In genomic region chr17:1003972-1004768, GRCh38 we compare ENCODE assay signal across 10 cellular contexts. TPM values are rescaled to one million over a fixed set of nuclear protein-coding genes. Genes with fewer than 3 reads are reported as not detected.
DNase-seq lines count a peak whose midpoint lies in the region; ATAC-seq and TF ChIP-seq lines count a peak whose summit lies in the region.
"Had no signal": no experiment of that assay in that cellular context is flagged by ENCODE, and none has a peak within 500 bp of the region (broad histone marks: within the 10 kb centered on the region; RNA-seq: fewer than 3 reads in every experiment).

No MANE protein-coding gene starts in this region.

- H3K4me1 ChIP-seq in right lobe of liver (peaks cover 0 to 30% (median 12%) of the 10 kb centered on the region in 4 donors), transverse colon (peaks cover 26 to 62% (median 44%) of the 10 kb centered on the region in 4 donors)

- no peaks in the 10 kb centered on the region for H3K27me3 ChIP-seq in right lobe of liver
- H3K27me3 ChIP-seq in transverse colon: no peaks in the 10 kb centered on the region

- H3K27ac ChIP-seq in caudate nucleus (ENCODE audit: low read depth, low read length): peak overlapping the region; percentile 13
- no peak overlapping the region for H3K27ac ChIP-seq in right lobe of liver
- H3K27ac ChIP-seq in transverse colon: peak overlapping the region; percentile 48 to 86 (median 74)

- TF ChIP-seq POLR2A in right lobe of liver (IDR thresholded peaks at IDR 0.05) (no peak), transverse colon (IDR thresholded peaks at IDR 0.05) (no peak)

- ATAC-seq in right lobe of liver (peak; percentile 18 to 58 (median 30)), HG03439 (IDR thresholded peaks at IDR 0.05; ENCODE audit: unreplicated experiment) (no peak)

- H3K4me3 ChIP-seq in right lobe of liver (no peak overlapping the region), transverse colon (no peak overlapping the region)

- in situ Hi-C loops in transverse colon (cut with MboI; ENCODE audit: low pct_ligation_motif_present in 1 of 4, low pct_unique_long_range_greater_than_20kb in 1 of 4, low sequenced_read_pairs in 3 of 4): no loop called here

- no peak for TF ChIP-seq EP300 in transverse colon (IDR thresholded peaks at IDR 0.05; ENCODE audit: low read depth)

- no peaks in the 10 kb centered on the region for H3K9me3 ChIP-seq in right lobe of liver
- H3K9me3 ChIP-seq in transverse colon: no peaks in the 10 kb centered on the region

- DNase-seq in MV-4-11 (lab: John Stamatoyannopoulos, UW) (peak; percentile 31), caudate nucleus (lab: John Stamatoyannopoulos, UW) (peak in 4 of 61 donors; percentile 19 to 29 (median 26)), right lobe of liver (no peak), transverse colon (no peak), SIG-M5 treated with dmso at 0.1 percent for 504 hours (lab: John Stamatoyannopoulos, UW; ENCODE audit: unreplicated experiment) (no peak), pons (ENCODE audit: low spot score) (no peak)
- DNase-seq: activated CD4-positive, alpha-beta memory T cell treated with anti-CD3 and anti-CD28 coated beads for 36 hours; cerebellar nuclear complex; T-helper 2 cell had no signal

- no peak for TF ChIP-seq CTCF in right lobe of liver (IDR thresholded peaks at IDR 0.05)
- TF ChIP-seq CTCF in transverse colon (IDR thresholded peaks at IDR 0.05): no peak

- intact Hi-C loops in right lobe of liver (cut with DNase I): no loop called here
- intact Hi-C loops in transverse colon (cut with DNase I; ENCODE audit: low total_unique reads): loop anchor here (5.0 kb wide), 1 partner anchor 53 kb away; no protein-coding TSS in a partner anchor

- 60% methylated on average over 2 of the region's 30 CpGs for WGBS in right lobe of liver (ENCODE audit: insufficient coverage, low coverage, low lambda C conversion rate, missing lambda C conversion rate)
- 84% methylated on average over 30 of the region's 30 CpGs; no CpG with 5 or more reads in 1 of the 2 donors for WGBS in transverse colon (ENCODE audit: low coverage in 1 of 2), 2 donors

- H3K36me3 ChIP-seq in right lobe of liver (peaks cover 0 to 17% (median 8%) of the 10 kb centered on the region in 4 donors), transverse colon (peaks cover 0 to 23% (median 0%) of the 10 kb centered on the region in 4 donors)

RNA-seq across cellular contexts. Expression of gene TIMM22, which starts 7.2 kb away (rescaled TPM):
- 1 to 10 TPM; 3.9 to 6.5 (median 4.1) TPM for total RNA-seq in right lobe of liver
- total RNA-seq in transverse colon: 10 to 100 TPM; 10.5 to 17.6 (median 12.1) TPM

RNA-seq across cellular contexts. Expression of gene NXN, which starts 24.6 kb away (rescaled TPM):
- total RNA-seq in right lobe of liver: 1 to 10 TPM; 2.7 to 9.5 (median 8.0) TPM
- total RNA-seq in transverse colon: 100 to 1,000 TPM in 1 of 4 donors, 10 to 100 TPM in 3; 10.6 to 222 (median 13.8) TPM

Comparison
In these comparisons a context has a peak if more than half of its experiments do, and no peak if none do; other contexts are left out.
1. H3K27ac ChIP-seq: peak in caudate nucleus (single experiment) and transverse colon (4 of 4); none in right lobe of liver (0 of 3).